Comparison of ENCODE assay signal across 20 cellular contexts in genomic region chr1:4593106-4593505, GRCh38.
DNase-seq lines count a peak whose midpoint lies in the region; ATAC-seq lines count a peak whose summit lies in the region.
"Had no signal": no experiment of that assay in that cellular context is flagged by ENCODE, and none has a peak within 500 bp of the region (broad histone marks: within the 10 kb centered on the region; RNA-seq: fewer than 3 reads in every experiment).

No MANE protein-coding gene starts in this region.

- intact Hi-C loops in sciatic nerve (cut with DNase I): loop anchor here (2.0 kb wide), 1 partner anchor 68 kb away; no protein-coding TSS in a partner anchor

- no peak for ATAC-seq in sciatic nerve
- ATAC-seq in HG02623 (IDR thresholded peaks at IDR 0.05; ENCODE audit: unreplicated experiment): no peak
- ATAC-seq: A549, GM23338, HCT116 had no signal

- peak; percentile 29 for DNase-seq in ecto neural progenitor cell (ENCODE audit: low spot score)
- DNase-seq in mesenteric fat pad (ENCODE audit: low spot score): peak; percentile 53
- peak; percentile 39 for DNase-seq in sciatic nerve (ENCODE audit: low spot score)
- no peak for DNase-seq in SIG-M5 (lab: John Stamatoyannopoulos, UW)
- DNase-seq in NK-92 (lab: John Stamatoyannopoulos, UW; ENCODE audit: unreplicated experiment): no peak
- DNase-seq: 8988T; ACHN; AML-193; BE2C; CD4-positive, alpha-beta T cell; CD8-positive, alpha-beta memory T cell; DMS 273 treated with DMSO at 0.1 percent for 48 hours; DMS79; EL; GDM1; H9 had no signal

Comparison
In these comparisons a context has a peak if more than half of its experiments do, and no peak if none do; other contexts are left out.
1. DNase-seq: peak in ecto neural progenitor cell (single experiment), mesenteric fat pad (single experiment) and sciatic nerve (single experiment); none in SIG-M5 (single experiment) and NK-92 (single experiment).